ENCODE assay signal across 8 cellular contexts in genomic region chrX:71111141-71111843, GRCh38. TPM values are rescaled to one million over a fixed set of nuclear protein-coding genes. Genes with fewer than 3 reads are reported as not detected.
DNase-seq lines count a peak whose midpoint lies in the region; ATAC-seq and TF ChIP-seq lines count a peak whose summit lies in the region.

IL2RG (minus strand) TSS chrX:71111577; CDS start chrX:71111539, 38 bp downstream.

- ATAC-seq in GM19351 (IDR thresholded peaks at IDR 0.05; ENCODE audit: unreplicated experiment): peak; percentile 85
- peak; percentile 92 for ATAC-seq in HG03378 (IDR thresholded peaks at IDR 0.05; ENCODE audit: unreplicated experiment)
- ATAC-seq in stimulated activated memory B cell treated with anti-CD40 and anti-IgM and Interleukin-4, amounts not matched to agents 10 μg/mL and 1 μg/mL and 100 μg/mL, for 72 hours: peak; percentile 98

- no peaks in the 10 kb centered on the region for H3K9me3 ChIP-seq in esophagus squamous epithelium

- H3K9me3 Mint-ChIP-seq in stimulated activated memory B cell treated with anti-CD40 and anti-IgM and Interleukin-4, amounts not matched to agents 10 μg/mL and 1 μg/mL and 100 μg/mL, for 72 hours: no peaks in the 10 kb centered on the region

- peak within 1 kb of the TSS; percentile 45 to 69 (median 56) for H3K27ac ChIP-seq in esophagus squamous epithelium
- H3K27ac ChIP-seq in coronary artery: no peak within 1 kb of the TSS

- H3K4me1 ChIP-seq in esophagus squamous epithelium: no peaks in the 10 kb centered on the region

- no peaks in the 10 kb centered on the region for H3K36me3 ChIP-seq in esophagus squamous epithelium

- H3K36me3 Mint-ChIP-seq in stimulated activated memory B cell treated with anti-CD40 and anti-IgM and Interleukin-4, amounts not matched to agents 10 μg/mL and 1 μg/mL and 100 μg/mL, for 72 hours: peaks cover 48% of the 10 kb centered on the region

- H3K27me3 ChIP-seq in esophagus squamous epithelium: no peaks in the 10 kb centered on the region

- peak within 1 kb of the TSS; percentile 98 for H3K4me3 Mint-ChIP-seq in stimulated activated memory B cell treated with anti-CD40 and anti-IgM and Interleukin-4, amounts not matched to agents 10 μg/mL and 1 μg/mL and 100 μg/mL, for 72 hours

- H3K4me1 Mint-ChIP-seq in stimulated activated memory B cell treated with anti-CD40 and anti-IgM and Interleukin-4, amounts not matched to agents 10 μg/mL and 1 μg/mL and 100 μg/mL, for 72 hours: peaks cover 55% of the 10 kb centered on the region

- peak within 1 kb of the TSS; percentile 94 for H3K27ac Mint-ChIP-seq in stimulated activated memory B cell treated with anti-CD40 and anti-IgM and Interleukin-4, amounts not matched to agents 10 μg/mL and 1 μg/mL and 100 μg/mL, for 72 hours

- no peak for TF ChIP-seq CTCF in esophagus squamous epithelium (IDR thresholded peaks at IDR 0.05)
- no peak for TF ChIP-seq CTCF in coronary artery (IDR thresholded peaks at IDR 0.05)

- peak; percentile 61 for DNase-seq in activated CD4-positive, CD25-positive, alpha-beta regulatory T cell treated with anti-CD3 and anti-CD28 coated beads, Interleukin-2, amount 50 U/mL, for 72 hours
- DNase-seq in esophagus squamous epithelium (lab: John Stamatoyannopoulos, UW) (peak; percentile 6), coronary artery (ENCODE audit: low spot score) (no peak), COLO668 (lab: John Stamatoyannopoulos, UW; ENCODE audit: unreplicated experiment) (no peak), HK-2 (ENCODE audit: unreplicated experiment) (no peak)

- WGBS in esophagus squamous epithelium, 2 donors: 50 to 69% methylated on average over 2 to 8 of the region's 8 CpGs

- no peaks in the 10 kb centered on the region for H3K27me3 Mint-ChIP-seq in stimulated activated memory B cell treated with anti-CD40 and anti-IgM and Interleukin-4, amounts not matched to agents 10 μg/mL and 1 μg/mL and 100 μg/mL, for 72 hours

- H3K4me3 ChIP-seq in esophagus squamous epithelium (peak within 1 kb of the TSS in 3 of 4 donors; percentile 0 to 52 (median 24)), coronary artery (no peak within 1 kb of the TSS)

- intact Hi-C loops in esophagus squamous epithelium (cut with DNase I): no loop called here

- peak in 2 of 4 donors; percentile 37 to 80 for TF ChIP-seq POLR2A in esophagus squamous epithelium (IDR thresholded peaks at IDR 0.05)

RNA-seq across cellular contexts. Expression of gene IL2RG, which starts in this region (rescaled TPM):
- total RNA-seq in esophagus squamous epithelium: 10 to 100 TPM in 2 of 4 donors, 1 to 10 TPM in 2; 4.3 to 15.5 (median 8.8) TPM

Comparison
In these comparisons a context has a peak if more than half of its experiments do, and no peak if none do; other contexts are left out.
1. DNase-seq: peak in activated CD4-positive, CD25-positive, alpha-beta regulatory T cell treated with anti-CD3 and anti-CD28 coated beads, Interleukin-2, amount 50 U/mL, for 72 hours (single experiment) and esophagus squamous epithelium (single experiment); none in coronary artery (single experiment), COLO668 (single experiment) and HK-2 (single experiment).
2. H3K27ac ChIP-seq: peak in esophagus squamous epithelium (4 of 4); none in coronary artery (0 of 2).
3. Peak in every context shown above with its lines, with median percentiles within 50 percentile points of each other: ATAC-seq.